In the genomic region with DNA sequence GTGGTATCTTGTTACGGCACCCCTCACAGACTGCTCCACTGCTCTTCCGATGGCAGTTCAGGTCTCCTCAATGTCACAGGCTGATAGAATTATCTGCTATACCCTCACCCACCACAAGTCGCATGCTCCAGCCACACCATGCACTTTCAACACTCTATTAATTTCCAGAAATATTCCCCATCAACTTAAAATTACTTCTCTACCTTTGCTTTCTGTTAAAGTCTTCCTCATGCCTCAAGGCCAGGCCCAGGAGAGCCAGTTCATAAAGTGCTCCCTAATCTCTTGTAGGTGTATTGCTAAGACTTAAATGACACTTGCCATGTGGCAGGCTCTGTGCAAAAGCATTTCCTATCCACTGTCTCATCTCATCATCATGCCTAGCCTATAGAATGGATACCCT, we compare ENCODE assay signal across 1 cellular context.
TF ChIP-seq lines count a peak whose summit lies in the region.

No MANE protein-coding gene starts in this region.

TF ChIP-seq in GM23338, 12 proteins besides CTCF, POLR2A, EP300 and RAD21 (continued from another document):
- TF ChIP-seq, protein P1, sequence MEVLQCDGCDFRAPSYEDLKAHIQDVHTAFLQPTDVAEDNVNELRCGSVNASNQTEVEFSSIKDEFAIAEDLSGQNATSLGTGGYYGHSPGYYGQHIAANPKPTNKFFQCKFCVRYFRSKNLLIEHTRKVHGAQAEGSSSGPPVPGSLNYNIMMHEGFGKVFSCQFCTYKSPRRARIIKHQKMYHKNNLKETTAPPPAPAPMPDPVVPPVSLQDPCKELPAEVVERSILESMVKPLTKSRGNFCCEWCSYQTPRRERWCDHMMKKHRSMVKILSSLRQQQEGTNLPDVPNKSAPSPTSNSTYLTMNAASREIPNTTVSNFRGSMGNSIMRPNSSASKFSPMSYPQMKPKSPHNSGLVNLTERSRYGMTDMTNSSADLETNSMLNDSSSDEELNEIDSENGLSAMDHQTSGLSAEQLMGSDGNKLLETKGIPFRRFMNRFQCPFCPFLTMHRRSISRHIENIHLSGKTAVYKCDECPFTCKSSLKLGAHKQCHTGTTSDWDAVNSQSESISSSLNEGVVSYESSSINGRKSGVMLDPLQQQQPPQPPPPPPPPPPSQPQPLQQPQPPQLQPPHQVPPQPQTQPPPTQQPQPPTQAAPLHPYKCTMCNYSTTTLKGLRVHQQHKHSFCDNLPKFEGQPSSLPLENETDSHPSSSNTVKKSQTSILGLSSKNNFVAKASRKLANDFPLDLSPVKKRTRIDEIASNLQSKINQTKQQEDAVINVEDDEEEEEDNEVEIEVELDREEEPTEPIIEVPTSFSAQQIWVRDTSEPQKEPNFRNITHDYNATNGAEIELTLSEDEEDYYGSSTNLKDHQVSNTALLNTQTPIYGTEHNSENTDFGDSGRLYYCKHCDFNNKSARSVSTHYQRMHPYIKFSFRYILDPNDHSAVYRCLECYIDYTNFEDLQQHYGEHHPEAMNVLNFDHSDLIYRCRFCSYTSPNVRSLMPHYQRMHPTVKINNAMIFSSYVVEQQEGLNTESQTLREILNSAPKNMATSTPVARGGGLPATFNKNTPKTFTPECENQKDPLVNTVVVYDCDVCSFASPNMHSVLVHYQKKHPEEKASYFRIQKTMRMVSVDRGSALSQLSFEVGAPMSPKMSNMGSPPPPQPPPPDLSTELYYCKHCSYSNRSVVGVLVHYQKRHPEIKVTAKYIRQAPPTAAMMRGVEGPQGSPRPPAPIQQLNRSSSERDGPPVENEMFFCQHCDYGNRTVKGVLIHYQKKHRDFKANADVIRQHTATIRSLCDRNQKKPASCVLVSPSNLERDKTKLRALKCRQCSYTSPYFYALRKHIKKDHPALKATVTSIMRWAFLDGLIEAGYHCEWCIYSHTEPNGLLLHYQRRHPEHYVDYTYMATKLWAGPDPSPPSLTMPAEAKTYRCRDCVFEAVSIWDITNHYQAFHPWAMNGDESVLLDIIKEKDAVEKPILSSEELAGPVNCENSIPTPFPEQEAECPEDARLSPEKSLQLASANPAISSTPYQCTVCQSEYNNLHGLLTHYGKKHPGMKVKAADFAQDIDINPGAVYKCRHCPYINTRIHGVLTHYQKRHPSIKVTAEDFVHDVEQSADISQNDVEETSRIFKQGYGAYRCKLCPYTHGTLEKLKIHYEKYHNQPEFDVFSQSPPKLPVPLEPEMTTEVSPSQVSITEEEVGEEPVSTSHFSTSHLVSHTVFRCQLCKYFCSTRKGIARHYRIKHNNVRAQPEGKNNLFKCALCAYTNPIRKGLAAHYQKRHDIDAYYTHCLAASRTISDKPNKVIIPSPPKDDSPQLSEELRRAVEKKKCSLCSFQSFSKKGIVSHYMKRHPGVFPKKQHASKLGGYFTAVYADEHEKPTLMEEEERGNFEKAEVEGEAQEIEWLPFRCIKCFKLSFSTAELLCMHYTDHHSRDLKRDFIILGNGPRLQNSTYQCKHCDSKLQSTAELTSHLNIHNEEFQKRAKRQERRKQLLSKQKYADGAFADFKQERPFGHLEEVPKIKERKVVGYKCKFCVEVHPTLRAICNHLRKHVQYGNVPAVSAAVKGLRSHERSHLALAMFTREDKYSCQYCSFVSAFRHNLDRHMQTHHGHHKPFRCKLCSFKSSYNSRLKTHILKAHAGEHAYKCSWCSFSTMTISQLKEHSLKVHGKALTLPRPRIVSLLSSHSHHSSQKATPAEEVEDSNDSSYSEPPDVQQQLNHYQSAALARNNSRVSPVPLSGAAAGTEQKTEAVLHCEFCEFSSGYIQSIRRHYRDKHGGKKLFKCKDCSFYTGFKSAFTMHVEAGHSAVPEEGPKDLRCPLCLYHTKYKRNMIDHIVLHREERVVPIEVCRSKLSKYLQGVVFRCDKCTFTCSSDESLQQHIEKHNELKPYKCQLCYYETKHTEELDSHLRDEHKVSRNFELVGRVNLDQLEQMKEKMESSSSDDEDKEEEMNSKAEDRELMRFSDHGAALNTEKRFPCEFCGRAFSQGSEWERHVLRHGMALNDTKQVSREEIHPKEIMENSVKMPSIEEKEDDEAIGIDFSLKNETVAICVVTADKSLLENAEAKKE (CRISPR knock-in tag; IDR thresholded peaks at IDR 0.05), result no peak
- TF ChIP-seq POLR2AphosphoS5 (IDR thresholded peaks at IDR 0.05; ENCODE audit: low read depth) (no peak), EZH2phosphoT487 (IDR thresholded peaks at IDR 0.05; ENCODE audit: unreplicated experiment) (no peak)
- TF ChIP-seq, protein P2, sequence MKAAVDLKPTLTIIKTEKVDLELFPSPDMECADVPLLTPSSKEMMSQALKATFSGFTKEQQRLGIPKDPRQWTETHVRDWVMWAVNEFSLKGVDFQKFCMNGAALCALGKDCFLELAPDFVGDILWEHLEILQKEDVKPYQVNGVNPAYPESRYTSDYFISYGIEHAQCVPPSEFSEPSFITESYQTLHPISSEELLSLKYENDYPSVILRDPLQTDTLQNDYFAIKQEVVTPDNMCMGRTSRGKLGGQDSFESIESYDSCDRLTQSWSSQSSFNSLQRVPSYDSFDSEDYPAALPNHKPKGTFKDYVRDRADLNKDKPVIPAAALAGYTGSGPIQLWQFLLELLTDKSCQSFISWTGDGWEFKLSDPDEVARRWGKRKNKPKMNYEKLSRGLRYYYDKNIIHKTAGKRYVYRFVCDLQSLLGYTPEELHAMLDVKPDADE (IDR thresholded peaks at IDR 0.05), result no peak
